13 cellular contexts compared by ENCODE assay signal in genomic region chr4:173214231-173214630, GRCh38. TPM values are rescaled to one million over a fixed set of nuclear protein-coding genes. Genes with fewer than 3 reads are reported as not detected.
A peak's percentile ranks its signal among the peaks of the same experiment; 100 is the strongest.
DNase-seq lines count a peak whose midpoint lies in the region; ATAC-seq, FAIRE-seq and TF ChIP-seq lines count a peak whose summit lies in the region.
"Had no signal": no experiment of that assay in that cellular context is flagged by ENCODE, and none has a peak within 500 bp of the region (broad histone marks: within the 10 kb centered on the region; RNA-seq: fewer than 3 reads in every experiment).

No MANE protein-coding gene starts in this region.

- H2AFZ ChIP-seq in DND-41 (ENCODE audit: low read depth, low read length) (no peak overlapping the region), astrocyte (ENCODE audit: low read depth, low read length) (no peak overlapping the region)

- H3K9me3 Mint-ChIP-seq in astrocyte (ENCODE audit: unreplicated experiment), result no peaks in the 10 kb centered on the region
- H3K9me3 Mint-ChIP-seq in nephron progenitor cell, result peaks cover 4% of the 10 kb centered on the region

- H3K4me3 ChIP-seq in DND-41 (ENCODE audit: low read depth in 1 of 2, low read length in 2 of 2) (no peak overlapping the region), astrocyte (ENCODE audit: insufficient read depth, low read depth, low read length) (no peak overlapping the region)

- H3K27ac ChIP-seq in DND-41 (ENCODE audit: low read length) (0 out of 2 replicates have a peak overlapping the region, but pooled peaks have one; percentile 14), astrocyte (ENCODE audit: low read depth, low read length) (no peak overlapping the region)
- H3K27ac ChIP-seq: C4-2B had no signal

- H3K27me3 ChIP-seq in DND-41 (ENCODE audit: insufficient read depth, low read length, poor library complexity), result no peaks in the 10 kb centered on the region
- no peaks in the 10 kb centered on the region for H3K27me3 ChIP-seq in astrocyte (ENCODE audit: insufficient read depth, low read length)

- H3K4me1 ChIP-seq in DND-41 (ENCODE audit: insufficient read depth, low read length), result peaks cover 19% of the 10 kb centered on the region
- peaks cover 46% of the 10 kb centered on the region for H3K4me1 ChIP-seq in astrocyte (ENCODE audit: insufficient read depth, low read length)

- no peak overlapping the region for H3K4me2 ChIP-seq in DND-41 (ENCODE audit: insufficient read depth, low read length)
- peak overlapping the region; percentile 6 for H3K4me2 ChIP-seq in astrocyte (ENCODE audit: low read length)

- no peaks in the 10 kb centered on the region for H3K27me3 Mint-ChIP-seq in astrocyte (ENCODE audit: low read depth, unreplicated experiment)
- H3K27me3 Mint-ChIP-seq in nephron progenitor cell (ENCODE audit: low read depth, poor library complexity), result no peaks in the 10 kb centered on the region
- H3K27me3 Mint-ChIP-seq: IgD-negative memory B cell had no signal

- no peak overlapping the region for H3K9ac ChIP-seq in DND-41 (ENCODE audit: low read depth, low read length)
- no peak overlapping the region for H3K9ac ChIP-seq in astrocyte (ENCODE audit: low read length)

- H3K4me1 Mint-ChIP-seq in astrocyte (ENCODE audit: low read depth, unreplicated experiment) (peaks cover 45% of the 10 kb centered on the region), nephron progenitor cell (peaks cover 25% of the 10 kb centered on the region)

- H3K36me3 ChIP-seq in DND-41 (ENCODE audit: insufficient read depth, low read length), result no peaks in the 10 kb centered on the region; the same call in 1 of the 2 replicates
- H3K36me3 ChIP-seq in astrocyte (ENCODE audit: insufficient read depth, low read length), result no peaks in the 10 kb centered on the region

- no peak for TF ChIP-seq CTCF in DND-41 (IDR thresholded peaks at IDR 0.05; ENCODE audit: borderline replicate concordance, extremely low read depth, low read length, poor library complexity, severe bottlenecking)
- TF ChIP-seq CTCF in astrocyte (IDR thresholded peaks at IDR 0.05; ENCODE audit: insufficient read depth, low read depth, low read length), result no peak
- TF ChIP-seq CTCF in nephron progenitor cell (IDR thresholded peaks at IDR 0.05), result no peak

- H3K36me3 Mint-ChIP-seq in astrocyte (ENCODE audit: low read depth, unreplicated experiment) (peaks cover 3% of the 10 kb centered on the region), nephron progenitor cell (ENCODE audit: low read depth) (peaks cover 14% of the 10 kb centered on the region)

- no peak for DNase-seq in DND-41
- peak; percentile 43 for DNase-seq in M059J (ENCODE audit: low read depth)
- peak; percentile 26 for DNase-seq in astrocyte (ENCODE audit: low read depth)
- no peak for DNase-seq in nephron progenitor cell
- DNase-seq in NCI-H1105 (lab: John Stamatoyannopoulos, UW), result no peak
- DNase-seq in COLO829 (ENCODE audit: low spot score), result no peak
- DNase-seq: COR-L47, NCI-H774, SHP77 treated with DMSO at 0.1 percent for 48 hours had no signal

- no peak overlapping the region for H3K4me3 Mint-ChIP-seq in astrocyte (ENCODE audit: unreplicated experiment)
- no peak overlapping the region for H3K4me3 Mint-ChIP-seq in nephron progenitor cell

- FAIRE-seq in astrocyte (lab: Jason Lieb, UNC), result no peak
- FAIRE-seq: GM12892 had no signal

- peaks cover 97% of the 10 kb centered on the region for H3K79me2 ChIP-seq in DND-41 (ENCODE audit: insufficient read depth, low read length)
- H3K79me2 ChIP-seq in astrocyte (ENCODE audit: insufficient read depth, low read length), result peaks cover 9% of the 10 kb centered on the region

- ATAC-seq in DND-41 (ENCODE audit: insufficient read depth, low read depth) (peak; percentile 25; the same call in 2 of the 3 replicates), GM18858 (IDR thresholded peaks at IDR 0.05; ENCODE audit: unreplicated experiment) (no peak)

- H3K9me3 ChIP-seq in DND-41 (ENCODE audit: insufficient read depth, low read length, severe bottlenecking) (no peaks in the 10 kb centered on the region), astrocyte (ENCODE audit: insufficient read depth, low read depth, low read length) (no peaks in the 10 kb centered on the region)

- H3K27ac Mint-ChIP-seq in astrocyte (ENCODE audit: unreplicated experiment) (no peak overlapping the region), nephron progenitor cell (peak overlapping the region; percentile 59)
- H3K27ac Mint-ChIP-seq: IgD-negative memory B cell had no signal

- H4K20me1 ChIP-seq in DND-41 (ENCODE audit: insufficient read depth, low read length), result peaks cover 31% of the 10 kb centered on the region; the same call in 1 of the 2 replicates
- H4K20me1 ChIP-seq in astrocyte (ENCODE audit: insufficient read depth, low read length), result peaks cover 4% of the 10 kb centered on the region

RNA-seq across cellular contexts. Expression of gene GALNT7, which starts 45.6 kb away (rescaled TPM):
- 23.8 and 37.6 TPM in 2 replicates for total RNA-seq in M059J (2014; rRNA removed; shearing (Covaris generic))
- total RNA-seq in astrocyte, result 97.6 and 98.5 TPM in 2 replicates

Comparison
In these comparisons a context has a peak if more than half of its experiments do, and no peak if none do; other contexts are left out.
1. DNase-seq: peak in M059J (single experiment) and astrocyte (single experiment); none in DND-41 (single experiment), nephron progenitor cell (single experiment), NCI-H1105 (single experiment) and COLO829 (single experiment).